15 cellular contexts compared by ENCODE assay signal in genomic region chr6:135021310-135022049, GRCh38. TPM values are rescaled to one million over a fixed set of nuclear protein-coding genes. Genes with fewer than 3 reads are reported as not detected.
A peak's percentile ranks its signal among the peaks of the same experiment; 100 is the strongest.
DNase-seq lines count a peak whose midpoint lies in the region; ATAC-seq, FAIRE-seq and TF ChIP-seq lines count a peak whose summit lies in the region.
"Had no signal": no experiment of that assay in that cellular context is flagged by ENCODE, and none has a peak within 500 bp of the region (broad histone marks: within the 10 kb centered on the region; RNA-seq: fewer than 3 reads in every experiment).

No MANE protein-coding gene starts in this region.

- H3K27me3 ChIP-seq in pancreas, result no peaks in the 10 kb centered on the region

- H3K4me3 ChIP-seq in pancreas, result no peak overlapping the region
- H3K4me3 ChIP-seq: psoas muscle had no signal

- no peak overlapping the region for H3K27ac ChIP-seq in pancreas
- H3K27ac ChIP-seq: psoas muscle had no signal

- H3K27me3 Mint-ChIP-seq in activated T-cell treated with anti-CD3 and anti-CD28 coated beads, Interleukin-2, amount 50 U/mL, for 72 hours (ENCODE audit: low read depth), result no peaks in the 10 kb centered on the region
- H3K27me3 Mint-ChIP-seq in Calu3 (ENCODE audit: unreplicated experiment), result no peaks in the 10 kb centered on the region

- intact Hi-C loops in pancreas (cut with DNase I) (no loop called here), Calu3 (cut with micrococcal nuclease; ENCODE audit: unreplicated experiment) (no loop called here)

- H3K36me3 Mint-ChIP-seq in activated T-cell treated with anti-CD3 and anti-CD28 coated beads, Interleukin-2, amount 50 U/mL, for 72 hours (ENCODE audit: insufficient read depth in 2 of 2), result peaks cover 8 to 11% of the 10 kb centered on the region in 2 donors
- H3K36me3 Mint-ChIP-seq in Calu3 (ENCODE audit: insufficient read depth, unreplicated experiment), result peaks cover 3% of the 10 kb centered on the region

- CTCF ChIA-PET in Calu3 (lab: Charles Lee), result no interaction called here

- no peak for DNase-seq in activated T-cell treated with anti-CD3 and anti-CD28 coated beads, Interleukin-2, amount 50 U/mL, for 72 hours
- no peak for DNase-seq in activated T-cell treated with anti-CD3 and anti-CD28 coated beads, Interleukin-2, amount 50 U/mL, for 1 hour
- no peak for DNase-seq in pancreas
- no peak for DNase-seq in Calu3
- no peak for DNase-seq in T-helper 9 cell
- DNase-seq: EL; NCI-H526; psoas muscle; Right ventricle myocardium superior; stimulated activated CD4-positive, alpha-beta T cell treated with anti-CD3 and anti-CD28 coated beads, Interleukin-4, amount 100 ng/mL, for 24 hours; substantia nigra had no signal

- no peaks in the 10 kb centered on the region for H3K4me1 ChIP-seq in pancreas
- H3K4me1 ChIP-seq: psoas muscle had no signal

- peak overlapping the region; percentile 12 to 26 for H3K4me3 Mint-ChIP-seq in activated T-cell treated with anti-CD3 and anti-CD28 coated beads, Interleukin-2, amount 50 U/mL, for 72 hours
- no peak overlapping the region for H3K4me3 Mint-ChIP-seq in Calu3 (ENCODE audit: low read depth, unreplicated experiment)

- no peaks in the 10 kb centered on the region for H3K9me3 ChIP-seq in pancreas
- H3K9me3 ChIP-seq: psoas muscle had no signal

- peaks cover 76% of the 10 kb centered on the region for H3K4me1 Mint-ChIP-seq in activated T-cell treated with anti-CD3 and anti-CD28 coated beads, Interleukin-2, amount 50 U/mL, for 72 hours (ENCODE audit: low read depth)
- H3K4me1 Mint-ChIP-seq in Calu3 (ENCODE audit: low read depth, unreplicated experiment), result no peaks in the 10 kb centered on the region

- peak; percentile 32 for FAIRE-seq in pancreas (lab: Jason Lieb, UNC)
- FAIRE-seq: astrocyte had no signal

- no TSS peak for BruUV-seq in Calu3 (replicated peaks; lab: Mats Ljungman, UMichigan)

- TF ChIP-seq CTCF in pancreas (IDR thresholded peaks at IDR 0.05) (no peak), Calu3 (IDR thresholded peaks at IDR 0.05; ENCODE audit: unreplicated experiment) (no peak)

- 74 to 77% methylated on average over 4 of the region's 4 CpGs for WGBS in pancreas, 2 donors

- H3K9me3 Mint-ChIP-seq in activated T-cell treated with anti-CD3 and anti-CD28 coated beads, Interleukin-2, amount 50 U/mL, for 72 hours, result no peaks in the 10 kb centered on the region
- no peaks in the 10 kb centered on the region for H3K9me3 Mint-ChIP-seq in Calu3 (ENCODE audit: low read depth, unreplicated experiment)

- peak overlapping the region; percentile 0 for H3K27ac Mint-ChIP-seq in activated T-cell treated with anti-CD3 and anti-CD28 coated beads, Interleukin-2, amount 50 U/mL, for 72 hours
- no peak overlapping the region for H3K27ac Mint-ChIP-seq in Calu3 (ENCODE audit: unreplicated experiment)

- H3K36me3 ChIP-seq in pancreas, result no peaks in the 10 kb centered on the region

- ATAC-seq in activated T-cell treated with anti-CD3 and anti-CD28 coated beads, Interleukin-2, amount 50 U/mL, for 72 hours (replicated peaks in 1 of 2), result no peak
- peak; percentile 70 for ATAC-seq in GM21619 (IDR thresholded peaks at IDR 0.05; ENCODE audit: unreplicated experiment)
- ATAC-seq in HG03442 (IDR thresholded peaks at IDR 0.05; ENCODE audit: unreplicated experiment), result peak; percentile 72
- no peak for ATAC-seq in pancreas
- ATAC-seq in HG02970 (IDR thresholded peaks at IDR 0.05; ENCODE audit: low FRiP score, unreplicated experiment), result no peak
- ATAC-seq: psoas muscle had no signal

RNA-seq across cellular contexts. Expression of gene HBS1L, which starts 33.1 kb away (rescaled TPM):
- 100 to 1,000 TPM; 175 to 193 TPM for total RNA-seq in activated T-cell treated with anti-CD3 and anti-CD28 coated beads, Interleukin-2, amount 50 U/mL, for 72 hours
- 10 to 100 TPM; 36.0 to 41.5 (median 40.6) TPM for total RNA-seq in pancreas
- 10 to 100 TPM; 10.3 to 18.0 TPM for polyA plus RNA-seq in pancreas
- total RNA-seq in Calu3 (2022), result 41.7 and 50.0 TPM in 2 replicates

Comparison
In these comparisons a context has a peak if more than half of its experiments do, and no peak if none do; other contexts are left out.
1. ATAC-seq: peak in GM21619 (single experiment) and HG03442 (single experiment); none in activated T-cell treated with anti-CD3 and anti-CD28 coated beads, Interleukin-2, amount 50 U/mL, for 72 hours (0 of 2), pancreas (0 of 4) and HG02970 (single experiment).